17 cellular contexts compared by ENCODE assay signal in the genomic region with DNA sequence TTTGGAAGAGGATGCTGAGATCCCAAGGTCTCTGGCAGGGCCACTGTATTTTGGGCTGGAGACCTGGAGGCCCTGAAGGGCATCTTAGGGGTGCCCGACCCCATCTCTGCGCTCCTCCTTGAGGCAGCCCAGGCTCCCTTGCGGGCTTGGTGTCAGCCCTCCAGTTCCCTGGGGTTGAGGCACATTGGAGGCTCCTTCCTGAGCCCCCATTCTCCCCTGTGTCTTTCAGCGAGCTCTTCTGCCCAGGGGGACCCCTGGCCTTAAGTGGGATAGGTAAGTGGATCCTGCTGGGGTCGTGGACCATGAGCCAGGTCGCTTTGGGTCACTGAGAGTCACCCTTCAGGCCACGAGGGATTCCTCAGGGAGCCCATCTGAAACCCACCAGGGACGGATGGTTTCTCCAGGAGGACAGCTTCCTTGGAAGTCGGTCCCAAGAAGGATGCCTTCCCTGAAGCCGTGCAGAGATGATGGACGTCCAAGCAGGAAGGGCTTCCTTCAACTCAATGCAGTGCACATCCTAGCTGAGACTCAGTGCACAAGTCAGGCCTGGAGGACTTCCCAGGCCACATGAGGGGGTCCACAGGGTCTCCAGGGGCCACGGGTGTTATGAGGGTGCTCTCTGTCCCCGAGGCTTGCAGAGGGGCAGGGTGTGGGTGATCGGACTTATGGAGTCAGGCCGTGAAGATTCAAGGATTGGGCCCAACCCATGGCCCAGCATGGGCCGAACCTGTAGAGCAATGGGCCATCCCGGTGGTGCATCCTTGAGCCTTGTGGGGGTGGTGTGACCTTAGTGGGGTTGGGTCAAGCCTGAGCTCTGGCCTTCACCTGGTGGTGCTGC.
DNase-seq lines count a peak whose midpoint lies in the region; ATAC-seq and TF ChIP-seq lines count a peak whose summit lies in the region.
"Had no signal": no experiment of that assay in that cellular context is flagged by ENCODE, and none has a peak within 500 bp of the region (broad histone marks: within the 10 kb centered on the region; RNA-seq: fewer than 3 reads in every experiment).

No MANE protein-coding gene starts in this region.

- POLR2A ChIA-PET in A673 (lab: Charles Lee; ENCODE audit: low non-redundant PET): no interaction called here

- peaks cover 4% of the 10 kb centered on the region for H3K36me3 Mint-ChIP-seq in progenitor cell of endocrine pancreas (ENCODE audit: insufficient read depth)
- H3K36me3 Mint-ChIP-seq: neural progenitor cell had no signal

- H3K9me3 ChIP-seq in right atrium auricular region: peaks cover 0 to 10% of the 10 kb centered on the region in 2 donors
- H3K9me3 ChIP-seq in A673 (ENCODE audit: low read depth, low read length, poor library complexity, severe bottlenecking): peaks cover 44% of the 10 kb centered on the region

- H3K27ac ChIP-seq in right atrium auricular region: no peak overlapping the region
- no peak overlapping the region for H3K27ac ChIP-seq in A673 (ENCODE audit: low read depth, low read length, poor library complexity, severe bottlenecking)
- H3K27ac ChIP-seq: BLaER1 treated with 17β-estradiol and CSF1 and Interleukin-3, amounts not matched to agents 10 nM and 100 nM; neural progenitor cell; PC-9; VCaP had no signal

- no peak for ATAC-seq in GM21526 (IDR thresholded peaks at IDR 0.05; ENCODE audit: low FRiP score, unreplicated experiment)

- no peak for TF ChIP-seq CTCF in GM13977 (IDR thresholded peaks at IDR 0.05; ENCODE audit: extremely low read depth, insufficient read depth, missing control alignments)
- no peak for TF ChIP-seq CTCF in right atrium auricular region (IDR thresholded peaks at IDR 0.05)
- TF ChIP-seq CTCF in progenitor cell of endocrine pancreas (IDR thresholded peaks at IDR 0.05; ENCODE audit: unreplicated experiment): no peak
- no peak for TF ChIP-seq CTCF in A673 (conservative IDR thresholded peaks at IDR 0.05; ENCODE audit: low read depth, low read length)

- H3K36me3 ChIP-seq in right atrium auricular region (no peaks in the 10 kb centered on the region), A673 (ENCODE audit: insufficient read depth, low read length, poor library complexity, severe bottlenecking) (no peaks in the 10 kb centered on the region)
- H3K36me3 ChIP-seq: BLaER1 treated with 17β-estradiol and CSF1 and Interleukin-3, amounts not matched to agents 10 nM and 100 nM; neural progenitor cell had no signal

- peak; percentile 9 for DNase-seq in GM13977 (ENCODE audit: low spot score)
- DNase-seq in activated CD8-positive, alpha-beta memory T cell treated with anti-CD3 and anti-CD28 coated beads for 24 hours: peak; percentile 26
- DNase-seq in right atrium auricular region (ENCODE audit: low spot score): peak; percentile 47
- DNase-seq in progenitor cell of endocrine pancreas (ENCODE audit: low spot score, unreplicated experiment): peak; percentile 5
- no peak for DNase-seq in A673 (ENCODE audit: low spot score)
- no peak for DNase-seq in GM19240 (ENCODE audit: insufficient read length, low spot score)
- DNase-seq: DMS79, KBM-7, mammary epithelial cell, NCI-H1436, NCI-H510A treated with DMSO at 0.1 percent for 48 hours, PC-9, SW 1271 had no signal

- CTCF ChIA-PET in A673 (lab: Charles Lee): no interaction called here

- H3K9me3 Mint-ChIP-seq in progenitor cell of endocrine pancreas (ENCODE audit: low read depth): peaks cover 19% of the 10 kb centered on the region

- BruUV-seq in A673 (replicated peaks; lab: Mats Ljungman, UMichigan): no TSS peak

- no peaks in the 10 kb centered on the region for H3K27me3 Mint-ChIP-seq in progenitor cell of endocrine pancreas

- no peaks in the 10 kb centered on the region for H3K4me1 Mint-ChIP-seq in progenitor cell of endocrine pancreas (ENCODE audit: low read depth)
- H3K4me1 Mint-ChIP-seq: neural progenitor cell had no signal

- intact Hi-C loops in A673 (cut with micrococcal nuclease; ENCODE audit: unreplicated experiment): no loop called here

- H3K4me1 ChIP-seq in right atrium auricular region (no peaks in the 10 kb centered on the region), A673 (ENCODE audit: insufficient read depth, low read length, poor library complexity, severe bottlenecking) (no peaks in the 10 kb centered on the region)
- H3K4me1 ChIP-seq: BLaER1 treated with 17β-estradiol and CSF1 and Interleukin-3, amounts not matched to agents 10 nM and 100 nM; neural progenitor cell had no signal

- H3K27ac Mint-ChIP-seq in progenitor cell of endocrine pancreas: no peak overlapping the region
- H3K27ac Mint-ChIP-seq: neural progenitor cell had no signal

- H3K27me3 ChIP-seq in right atrium auricular region (no peaks in the 10 kb centered on the region), A673 (replicated peaks; ENCODE audit: insufficient read depth, low read depth, low read length, poor library complexity) (no peaks in the 10 kb centered on the region)
- H3K27me3 ChIP-seq: BLaER1 treated with 17β-estradiol and CSF1 and Interleukin-3, amounts not matched to agents 10 nM and 100 nM; neural progenitor cell had no signal

- no peak overlapping the region for H3K4me3 Mint-ChIP-seq in progenitor cell of endocrine pancreas (ENCODE audit: low read depth)
- H3K4me3 Mint-ChIP-seq: neural progenitor cell had no signal

- in situ Hi-C loops in GM13977 (cut with MboI; ENCODE audit: low pct_unique_long_range_greater_than_20kb, low sequenced_read_pairs, unreplicated experiment): no loop called here

- H3K4me3 ChIP-seq in right atrium auricular region (no peak overlapping the region), A673 (ENCODE audit: low read depth, low read length, poor library complexity, severe bottlenecking) (no peak overlapping the region)
- H3K4me3 ChIP-seq: BLaER1 treated with 17β-estradiol and CSF1 and Interleukin-3, amounts not matched to agents 10 nM and 100 nM; neural progenitor cell; PC-9 had no signal

Comparison
In these comparisons a context has a peak if more than half of its experiments do, and no peak if none do; other contexts are left out.
1. DNase-seq: peak in GM13977 (single experiment), activated CD8-positive, alpha-beta memory T cell treated with anti-CD3 and anti-CD28 coated beads for 24 hours (single experiment), right atrium auricular region (single experiment) and progenitor cell of endocrine pancreas (single experiment); none in A673 (single experiment) and GM19240 (single experiment).